Comparison of ENCODE assay signal across 1 cellular context in genomic region chr6:15922510-15923307, GRCh38.
TF ChIP-seq lines count a peak whose summit lies in the region.

No MANE protein-coding gene starts in this region.

TF ChIP-seq in K562, 482 proteins besides CTCF, POLR2A, EP300 and RAD21 (continued from another document):
- TF ChIP-seq ZBTB8A (IDR thresholded peaks at IDR 0.05; ENCODE audit: partially characterized antibody) (no peak), TBL1XR1 (IDR thresholded peaks at IDR 0.05; ENCODE audit: low read length in 2 of 2) (peak; percentile 47 to 86; a peak in 3 of 4 replicates), EZH2 (IDR thresholded peaks at IDR 0.05; ENCODE audit: borderline replicate concordance, low read depth, low read length) (no peak)
